ENCODE assay signal across 1 cellular context in the genomic region with DNA sequence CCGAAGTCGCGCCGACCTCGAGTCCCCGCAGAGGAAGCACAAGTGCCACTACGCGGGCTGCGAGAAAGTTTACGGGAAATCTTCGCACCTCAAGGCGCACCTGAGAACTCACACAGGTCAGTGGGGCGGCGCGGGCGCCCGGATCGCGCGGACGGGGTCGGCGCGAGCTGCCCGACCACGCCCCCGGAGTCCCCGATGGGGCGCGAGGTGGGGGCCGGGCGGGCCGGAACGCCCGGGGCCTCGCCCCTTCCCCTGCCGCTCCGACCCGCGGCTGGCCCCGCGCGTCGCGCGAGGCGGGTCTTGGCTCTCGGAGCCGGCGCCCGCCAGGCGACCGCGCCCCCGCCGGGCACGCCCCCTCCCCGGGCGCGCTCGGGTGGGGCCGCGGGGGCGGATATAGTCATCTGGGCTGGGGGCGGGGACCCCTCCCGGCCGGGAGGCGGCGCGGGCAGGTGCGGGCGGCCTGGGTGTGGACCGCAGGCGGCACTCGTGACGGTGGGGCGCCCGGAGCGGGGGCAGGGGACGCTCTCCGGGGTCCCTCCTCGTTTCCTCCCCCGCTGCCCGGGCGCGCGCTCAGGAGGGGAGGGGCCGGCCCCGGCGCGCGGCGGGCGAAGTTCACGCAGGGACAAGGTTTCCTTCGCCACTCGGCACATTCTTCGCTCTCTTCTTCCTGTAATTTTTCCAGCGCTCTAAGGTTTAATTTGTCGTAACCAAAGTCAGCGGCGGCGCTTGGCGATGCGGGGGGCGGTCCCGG.
TF ChIP-seq lines count a peak whose summit lies in the region.

No MANE protein-coding gene starts in this region.

TF ChIP-seq in K562, 482 proteins besides CTCF, POLR2A, EP300 and RAD21 (continued from another document and continues in another):
- TF ChIP-seq, protein P1, sequence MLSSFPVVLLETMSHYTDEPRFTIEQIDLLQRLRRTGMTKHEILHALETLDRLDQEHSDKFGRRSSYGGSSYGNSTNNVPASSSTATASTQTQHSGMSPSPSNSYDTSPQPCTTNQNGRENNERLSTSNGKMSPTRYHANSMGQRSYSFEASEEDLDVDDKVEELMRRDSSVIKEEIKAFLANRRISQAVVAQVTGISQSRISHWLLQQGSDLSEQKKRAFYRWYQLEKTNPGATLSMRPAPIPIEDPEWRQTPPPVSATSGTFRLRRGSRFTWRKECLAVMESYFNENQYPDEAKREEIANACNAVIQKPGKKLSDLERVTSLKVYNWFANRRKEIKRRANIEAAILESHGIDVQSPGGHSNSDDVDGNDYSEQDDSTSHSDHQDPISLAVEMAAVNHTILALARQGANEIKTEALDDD (IDR thresholded peaks at IDR 0.05), result no peak
- TF ChIP-seq SMARCA5 (IDR thresholded peaks at IDR 0.05), result no peak
- TF ChIP-seq ZNF77 (CRISPR knock-in tag; IDR thresholded peaks at IDR 0.05), result no peak
- TF ChIP-seq MTA3 (IDR thresholded peaks at IDR 0.05; ENCODE audit: borderline replicate concordance), result no peak
- no peak for TF ChIP-seq L3MBTL2 (IDR thresholded peaks at IDR 0.05)
- no peak for TF ChIP-seq ZC3H8 (IDR thresholded peaks at IDR 0.05)
- peak; percentile 63 for TF ChIP-seq RBFOX2 (IDR thresholded peaks at IDR 0.05; ENCODE audit: low read depth, low read length)
- TF ChIP-seq, protein P2, sequence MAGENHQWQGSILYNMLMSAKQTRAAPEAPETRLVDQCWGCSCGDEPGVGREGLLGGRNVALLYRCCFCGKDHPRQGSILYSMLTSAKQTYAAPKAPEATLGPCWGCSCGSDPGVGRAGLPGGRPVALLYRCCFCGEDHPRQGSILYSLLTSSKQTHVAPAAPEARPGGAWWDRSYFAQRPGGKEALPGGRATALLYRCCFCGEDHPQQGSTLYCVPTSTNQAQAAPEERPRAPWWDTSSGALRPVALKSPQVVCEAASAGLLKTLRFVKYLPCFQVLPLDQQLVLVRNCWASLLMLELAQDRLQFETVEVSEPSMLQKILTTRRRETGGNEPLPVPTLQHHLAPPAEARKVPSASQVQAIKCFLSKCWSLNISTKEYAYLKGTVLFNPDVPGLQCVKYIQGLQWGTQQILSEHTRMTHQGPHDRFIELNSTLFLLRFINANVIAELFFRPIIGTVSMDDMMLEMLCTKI (IDR thresholded peaks at IDR 0.05; ENCODE audit: partially characterized antibody), result no peak
- no peak for TF ChIP-seq ZBTB1 (CRISPR knock-in tag; IDR thresholded peaks at IDR 0.05; ENCODE audit: borderline replicate concordance, low read depth)
- TF ChIP-seq ZBTB7A (IDR thresholded peaks at IDR 0.05; ENCODE audit: borderline replicate concordance, control insufficient read depth, low read depth, low read length), result peak; percentile 61; the same call in 1 of the 2 replicates
- TF ChIP-seq, protein P3, sequence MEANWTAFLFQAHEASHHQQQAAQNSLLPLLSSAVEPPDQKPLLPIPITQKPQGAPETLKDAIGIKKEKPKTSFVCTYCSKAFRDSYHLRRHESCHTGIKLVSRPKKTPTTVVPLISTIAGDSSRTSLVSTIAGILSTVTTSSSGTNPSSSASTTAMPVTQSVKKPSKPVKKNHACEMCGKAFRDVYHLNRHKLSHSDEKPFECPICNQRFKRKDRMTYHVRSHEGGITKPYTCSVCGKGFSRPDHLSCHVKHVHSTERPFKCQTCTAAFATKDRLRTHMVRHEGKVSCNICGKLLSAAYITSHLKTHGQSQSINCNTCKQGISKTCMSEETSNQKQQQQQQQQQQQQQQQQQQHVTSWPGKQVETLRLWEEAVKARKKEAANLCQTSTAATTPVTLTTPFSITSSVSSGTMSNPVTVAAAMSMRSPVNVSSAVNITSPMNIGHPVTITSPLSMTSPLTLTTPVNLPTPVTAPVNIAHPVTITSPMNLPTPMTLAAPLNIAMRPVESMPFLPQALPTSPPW (CRISPR knock-in tag; IDR thresholded peaks at IDR 0.05), result peak; percentile 94
- TF ChIP-seq NR2C2 (CRISPR knock-in tag; IDR thresholded peaks at IDR 0.05), result no peak
- peak; percentile 24 for TF ChIP-seq NR2C2 (tag; IDR thresholded peaks at IDR 0.05)
- peak; percentile 78; the same call in 1 of the 2 replicates for TF ChIP-seq KDM2B (CRISPR knock-in tag; IDR thresholded peaks at IDR 0.05)
- peak; percentile 62 for TF ChIP-seq CCNT2 (IDR thresholded peaks at IDR 0.05; ENCODE audit: borderline replicate concordance, extremely low read depth, insufficient read length, low read depth, low read length)
- TF ChIP-seq SIN3A (IDR thresholded peaks at IDR 0.05; ENCODE audit: borderline replicate concordance in 2 of 2, control insufficient read depth in 1 of 2, low read depth in 2 of 2, low read length in 2 of 2), result peak in 1 of 2 experiments; percentile 66; a peak in 1 of 4 replicates
- TF ChIP-seq ZEB2 (IDR thresholded peaks at IDR 0.05), result no peak
- no peak for TF ChIP-seq EZH2 (IDR thresholded peaks at IDR 0.05; ENCODE audit: borderline replicate concordance, low read depth, low read length)
- no peak for TF ChIP-seq SIRT6 (IDR thresholded peaks at IDR 0.05; ENCODE audit: low read depth, low read length)
- peak; percentile 73; the same call in 1 of the 2 replicates for TF ChIP-seq CTBP1 (IDR thresholded peaks at IDR 0.05; ENCODE audit: borderline replicate concordance)
- no peak for TF ChIP-seq ZZZ3 (IDR thresholded peaks at IDR 0.05)
- TF ChIP-seq ZNF766 (CRISPR knock-in tag; conservative IDR thresholded peaks at IDR 0.05), result peak; percentile 67; the same call in 1 of the 2 replicates
- TF ChIP-seq, protein P4, sequence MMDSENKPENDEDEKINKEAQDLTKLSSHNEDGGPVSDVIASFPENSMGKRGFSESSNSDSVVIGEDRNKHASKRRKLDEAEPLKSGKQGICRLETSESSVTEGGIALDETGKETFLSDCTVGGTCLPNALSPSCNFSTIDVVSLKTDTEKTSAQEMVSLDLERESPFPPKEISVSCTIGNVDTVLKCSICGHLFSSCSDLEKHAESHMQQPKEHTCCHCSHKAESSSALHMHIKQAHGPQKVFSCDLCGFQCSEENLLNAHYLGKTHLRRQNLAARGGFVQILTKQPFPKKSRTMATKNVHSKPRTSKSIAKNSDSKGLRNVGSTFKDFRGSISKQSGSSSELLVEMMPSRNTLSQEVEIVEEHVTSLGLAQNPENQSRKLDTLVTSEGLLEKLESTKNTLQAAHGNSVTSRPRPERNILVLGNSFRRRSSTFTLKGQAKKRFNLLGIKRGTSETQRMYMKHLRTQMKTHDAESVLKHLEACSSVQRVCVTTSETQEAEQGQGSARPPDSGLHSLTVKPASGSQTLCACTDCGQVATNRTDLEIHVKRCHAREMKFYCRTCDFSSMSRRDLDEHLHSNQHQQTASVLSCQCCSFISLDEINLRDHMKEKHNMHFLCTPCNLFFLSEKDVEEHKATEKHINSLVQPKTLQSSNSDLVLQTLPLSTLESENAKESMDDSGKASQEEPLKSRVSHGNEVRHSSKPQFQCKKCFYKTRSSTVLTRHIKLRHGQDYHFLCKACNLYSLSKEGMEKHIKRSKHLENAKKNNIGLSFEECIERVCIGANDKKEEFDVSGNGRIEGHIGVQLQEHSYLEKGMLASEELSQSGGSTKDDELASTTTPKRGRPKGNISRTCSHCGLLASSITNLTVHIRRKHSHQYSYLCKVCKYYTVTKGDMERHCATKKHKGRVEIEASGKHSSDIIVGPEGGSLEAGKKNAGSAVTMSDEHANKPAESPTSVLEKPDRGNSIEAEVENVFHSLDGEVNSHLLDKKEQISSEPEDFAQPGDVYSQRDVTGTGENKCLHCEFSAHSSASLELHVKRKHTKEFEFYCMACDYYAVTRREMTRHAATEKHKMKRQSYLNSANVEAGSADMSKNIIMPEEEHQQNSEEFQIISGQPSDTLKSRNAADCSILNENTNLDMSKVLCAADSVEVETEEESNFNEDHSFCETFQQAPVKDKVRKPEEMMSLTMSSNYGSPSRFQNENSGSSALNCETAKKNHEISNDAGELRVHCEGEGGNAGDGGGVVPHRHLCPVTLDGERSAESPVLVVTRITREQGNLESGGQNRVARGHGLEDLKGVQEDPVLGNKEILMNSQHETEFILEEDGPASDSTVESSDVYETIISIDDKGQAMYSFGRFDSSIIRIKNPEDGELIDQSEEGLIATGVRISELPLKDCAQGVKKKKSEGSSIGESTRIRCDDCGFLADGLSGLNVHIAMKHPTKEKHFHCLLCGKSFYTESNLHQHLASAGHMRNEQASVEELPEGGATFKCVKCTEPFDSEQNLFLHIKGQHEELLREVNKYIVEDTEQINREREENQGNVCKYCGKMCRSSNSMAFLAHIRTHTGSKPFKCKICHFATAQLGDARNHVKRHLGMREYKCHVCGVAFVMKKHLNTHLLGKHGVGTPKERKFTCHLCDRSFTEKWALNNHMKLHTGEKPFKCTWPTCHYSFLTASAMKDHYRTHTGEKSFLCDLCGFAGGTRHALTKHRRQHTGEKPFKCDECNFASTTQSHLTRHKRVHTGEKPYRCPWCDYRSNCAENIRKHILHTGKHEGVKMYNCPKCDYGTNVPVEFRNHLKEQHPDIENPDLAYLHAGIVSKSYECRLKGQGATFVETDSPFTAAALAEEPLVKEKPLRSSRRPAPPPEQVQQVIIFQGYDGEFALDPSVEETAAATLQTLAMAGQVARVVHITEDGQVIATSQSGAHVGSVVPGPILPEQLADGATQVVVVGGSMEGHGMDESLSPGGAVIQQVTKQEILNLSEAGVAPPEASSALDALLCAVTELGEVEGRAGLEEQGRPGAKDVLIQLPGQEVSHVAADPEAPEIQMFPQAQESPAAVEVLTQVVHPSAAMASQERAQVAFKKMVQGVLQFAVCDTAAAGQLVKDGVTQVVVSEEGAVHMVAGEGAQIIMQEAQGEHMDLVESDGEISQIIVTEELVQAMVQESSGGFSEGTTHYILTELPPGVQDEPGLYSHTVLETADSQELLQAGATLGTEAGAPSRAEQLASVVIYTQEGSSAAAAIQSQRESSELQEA (IDR thresholded peaks at IDR 0.05; ENCODE audit: low read depth), result no peak
- TF ChIP-seq HMGN3 (IDR thresholded peaks at IDR 0.05; ENCODE audit: borderline replicate concordance, extremely low read depth, insufficient read length, low read depth, low read length), result peak; percentile 68
- TF ChIP-seq, protein P5, sequence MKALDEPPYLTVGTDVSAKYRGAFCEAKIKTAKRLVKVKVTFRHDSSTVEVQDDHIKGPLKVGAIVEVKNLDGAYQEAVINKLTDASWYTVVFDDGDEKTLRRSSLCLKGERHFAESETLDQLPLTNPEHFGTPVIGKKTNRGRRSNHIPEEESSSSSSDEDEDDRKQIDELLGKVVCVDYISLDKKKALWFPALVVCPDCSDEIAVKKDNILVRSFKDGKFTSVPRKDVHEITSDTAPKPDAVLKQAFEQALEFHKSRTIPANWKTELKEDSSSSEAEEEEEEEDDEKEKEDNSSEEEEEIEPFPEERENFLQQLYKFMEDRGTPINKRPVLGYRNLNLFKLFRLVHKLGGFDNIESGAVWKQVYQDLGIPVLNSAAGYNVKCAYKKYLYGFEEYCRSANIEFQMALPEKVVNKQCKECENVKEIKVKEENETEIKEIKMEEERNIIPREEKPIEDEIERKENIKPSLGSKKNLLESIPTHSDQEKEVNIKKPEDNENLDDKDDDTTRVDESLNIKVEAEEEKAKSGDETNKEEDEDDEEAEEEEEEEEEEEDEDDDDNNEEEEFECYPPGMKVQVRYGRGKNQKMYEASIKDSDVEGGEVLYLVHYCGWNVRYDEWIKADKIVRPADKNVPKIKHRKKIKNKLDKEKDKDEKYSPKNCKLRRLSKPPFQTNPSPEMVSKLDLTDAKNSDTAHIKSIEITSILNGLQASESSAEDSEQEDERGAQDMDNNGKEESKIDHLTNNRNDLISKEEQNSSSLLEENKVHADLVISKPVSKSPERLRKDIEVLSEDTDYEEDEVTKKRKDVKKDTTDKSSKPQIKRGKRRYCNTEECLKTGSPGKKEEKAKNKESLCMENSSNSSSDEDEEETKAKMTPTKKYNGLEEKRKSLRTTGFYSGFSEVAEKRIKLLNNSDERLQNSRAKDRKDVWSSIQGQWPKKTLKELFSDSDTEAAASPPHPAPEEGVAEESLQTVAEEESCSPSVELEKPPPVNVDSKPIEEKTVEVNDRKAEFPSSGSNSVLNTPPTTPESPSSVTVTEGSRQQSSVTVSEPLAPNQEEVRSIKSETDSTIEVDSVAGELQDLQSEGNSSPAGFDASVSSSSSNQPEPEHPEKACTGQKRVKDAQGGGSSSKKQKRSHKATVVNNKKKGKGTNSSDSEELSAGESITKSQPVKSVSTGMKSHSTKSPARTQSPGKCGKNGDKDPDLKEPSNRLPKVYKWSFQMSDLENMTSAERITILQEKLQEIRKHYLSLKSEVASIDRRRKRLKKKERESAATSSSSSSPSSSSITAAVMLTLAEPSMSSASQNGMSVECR (CRISPR knock-in tag; IDR thresholded peaks at IDR 0.05), result peak; percentile 44; the same call in 1 of the 2 replicates
- TF ChIP-seq NELFE (IDR thresholded peaks at IDR 0.05; ENCODE audit: insufficient read depth, insufficient read length), result no peak
- no peak for TF ChIP-seq ZNF174 (CRISPR knock-in tag; IDR thresholded peaks at IDR 0.05)
- no peak for TF ChIP-seq HNRNPUL1 (IDR thresholded peaks at IDR 0.05; ENCODE audit: low read length)
- peak; percentile 33; the same call in 1 of the 2 replicates for TF ChIP-seq DMBX1 (CRISPR knock-in tag; IDR thresholded peaks at IDR 0.05; ENCODE audit: borderline replicate concordance)
- TF ChIP-seq HOXB6 (CRISPR knock-in tag; IDR thresholded peaks at IDR 0.05; ENCODE audit: borderline replicate concordance), result no peak
- 0 out of 4 replicates have a peak, but pooled peaks of 1 of the 2 experiments have one; percentile 18 for TF ChIP-seq NONO (IDR thresholded peaks at IDR 0.05; ENCODE audit: low read depth in 2 of 2, low read length in 1 of 2)
- TF ChIP-seq CHD1 (IDR thresholded peaks at IDR 0.05; ENCODE audit: low read length), result peak; percentile 3
- TF ChIP-seq RBM39 (optimal IDR thresholded peaks at IDR 0.05; ENCODE audit: low read depth, low read length), result no peak
- TF ChIP-seq, protein P6, sequence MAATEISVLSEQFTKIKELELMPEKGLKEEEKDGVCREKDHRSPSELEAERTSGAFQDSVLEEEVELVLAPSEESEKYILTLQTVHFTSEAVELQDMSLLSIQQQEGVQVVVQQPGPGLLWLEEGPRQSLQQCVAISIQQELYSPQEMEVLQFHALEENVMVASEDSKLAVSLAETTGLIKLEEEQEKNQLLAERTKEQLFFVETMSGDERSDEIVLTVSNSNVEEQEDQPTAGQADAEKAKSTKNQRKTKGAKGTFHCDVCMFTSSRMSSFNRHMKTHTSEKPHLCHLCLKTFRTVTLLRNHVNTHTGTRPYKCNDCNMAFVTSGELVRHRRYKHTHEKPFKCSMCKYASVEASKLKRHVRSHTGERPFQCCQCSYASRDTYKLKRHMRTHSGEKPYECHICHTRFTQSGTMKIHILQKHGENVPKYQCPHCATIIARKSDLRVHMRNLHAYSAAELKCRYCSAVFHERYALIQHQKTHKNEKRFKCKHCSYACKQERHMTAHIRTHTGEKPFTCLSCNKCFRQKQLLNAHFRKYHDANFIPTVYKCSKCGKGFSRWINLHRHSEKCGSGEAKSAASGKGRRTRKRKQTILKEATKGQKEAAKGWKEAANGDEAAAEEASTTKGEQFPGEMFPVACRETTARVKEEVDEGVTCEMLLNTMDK (IDR thresholded peaks at IDR 0.05; ENCODE audit: borderline replicate concordance, insufficient read depth, low read depth, low read length, poor library complexity, severe bottlenecking), result no peak
- peak; percentile 28 for TF ChIP-seq CXXC5 (CRISPR knock-in tag; IDR thresholded peaks at IDR 0.05)
- no peak for TF ChIP-seq TAL1 (IDR thresholded peaks at IDR 0.05)
